30 cellular contexts compared by ENCODE assay signal in the genomic region with DNA sequence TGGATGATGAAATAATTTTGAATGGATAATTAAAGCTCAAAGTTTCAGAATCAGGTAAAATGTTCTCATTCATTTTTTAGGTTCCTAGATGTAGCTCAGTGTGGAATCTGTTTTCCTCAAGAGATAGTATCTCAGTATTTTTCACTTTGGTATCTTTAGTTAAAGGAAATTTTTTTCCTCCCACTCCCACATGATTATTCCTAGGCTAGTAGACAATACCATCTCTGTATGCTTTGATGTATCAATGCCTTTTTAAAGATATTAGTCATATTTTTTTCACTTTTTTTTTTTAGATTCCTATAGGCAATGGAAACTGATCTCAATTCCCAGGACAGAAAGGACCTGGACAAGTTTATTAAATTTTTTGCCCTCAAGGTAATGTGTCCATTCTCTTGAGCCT. TPM values are rescaled to one million over a fixed set of nuclear protein-coding genes. Genes with fewer than 3 reads are reported as not detected.
"Had no signal": no experiment of that assay in that cellular context is flagged by ENCODE, and none has a peak within 500 bp of the region (broad histone marks: within the 10 kb centered on the region; RNA-seq: fewer than 3 reads in every experiment).

No MANE protein-coding gene starts in this region.

- ATAC-seq: activated T-cell treated with anti-CD3 and anti-CD28 coated beads, Interleukin-2, amount 50 U/mL, for 72 hours; WTC11 had no signal

- H3K4me1 Mint-ChIP-seq: WTC11 had no signal

- H3K27ac ChIP-seq: ascending aorta, coronary artery, epithelial cell of prostate, esophagus squamous epithelium, VCaP had no signal

- H3K9me3 ChIP-seq: ascending aorta, esophagus squamous epithelium had no signal

- H3K27ac Mint-ChIP-seq: activated CD4-positive, alpha-beta memory T cell treated with anti-CD3 and anti-CD28 coated beads, Interleukin-2, amount 10 ng/mL, durations not matched to agents 7 days and 5 days; activated CD4-positive, alpha-beta T cell treated with anti-CD3 and anti-CD28 coated beads, Interleukin-2, amount 10 ng/mL, durations not matched to agents 7 days and 5 days; activated naive CD4-positive, alpha-beta T cell treated with anti-CD3 and anti-CD28 coated beads, Interleukin-2, amount 10 ng/mL, durations not matched to agents 7 days and 5 days; activated naive CD8-positive, alpha-beta T cell treated with anti-CD3 and anti-CD28 coated beads, Interleukin-2, amount 10 ng/mL, durations not matched to agents 7 days and 5 days; brain; WTC11 had no signal

- H3K27me3 ChIP-seq: ascending aorta, esophagus squamous epithelium had no signal

- DNase-seq: activated CD4-positive, alpha-beta memory T cell treated with anti-CD3 and anti-CD28 coated beads, Interleukin-2, amount 10 ng/mL, durations not matched to agents 7 days and 5 days; activated CD4-positive, alpha-beta T cell treated with anti-CD3 and anti-CD28 coated beads for 1 hour; activated CD4-positive, alpha-beta T cell treated with anti-CD3 and anti-CD28 coated beads for 4 hours; activated CD4-positive, alpha-beta T cell treated with anti-CD3 and anti-CD28 coated beads, Interleukin-2, amount 10 ng/mL, durations not matched to agents 7 days and 5 days; activated CD4-positive, alpha-beta T cell treated with anti-CD3 and anti-CD28 coated beads, Interleukin-2, amount 50 U/mL, for 4 hours; activated CD8-positive, alpha-beta memory T cell treated with anti-CD3 and anti-CD28 coated beads, Interleukin-2, amount 50 U/mL, for 48 hours; activated gamma-delta T cell; activated naive CD4-positive, alpha-beta T cell; activated naive CD4-positive, alpha-beta T cell treated with anti-CD3 and anti-CD28 coated beads, Interleukin-2, amount 10 ng/mL, durations not matched to agents 7 days and 5 days; activated naive CD8-positive, alpha-beta T cell treated with anti-CD3 and anti-CD28 coated beads, Interleukin-2, amount 10 ng/mL, durations not matched to agents 7 days and 5 days; activated T-cell treated with anti-CD3 and anti-CD28 coated beads for 4 hours; activated T-cell treated with anti-CD3 and anti-CD28 coated beads, Interleukin-2, amount 50 U/mL, for 24 hours; activated T-cell treated with anti-CD3 and anti-CD28 coated beads, Interleukin-2, amount 50 U/mL, for 72 hours; dermis blood vessel endothelial cell; effector CD8-positive, alpha-beta T cell; esophagus squamous epithelium; head of caudate nucleus; T-helper 1 cell; T-helper 2 cell had no signal

- FAIRE-seq: bronchial epithelial cell, endometrium, endothelial cell of umbilical vein, frontal cortex had no signal

- H3K9me3 Mint-ChIP-seq: activated T-cell treated with anti-CD3 and anti-CD28 coated beads, Interleukin-2, amount 50 U/mL, for 24 hours; activated T-cell treated with anti-CD3 and anti-CD28 coated beads, Interleukin-2, amount 50 U/mL, for 72 hours; brain; central memory CD8-positive, alpha-beta T cell had no signal

- H3K27me3 Mint-ChIP-seq: activated CD4-positive, alpha-beta memory T cell treated with anti-CD3 and anti-CD28 coated beads, Interleukin-2, amount 10 ng/mL, durations not matched to agents 7 days and 5 days; activated CD4-positive, alpha-beta T cell treated with anti-CD3 and anti-CD28 coated beads, Interleukin-2, amount 10 ng/mL, durations not matched to agents 7 days and 5 days; activated naive CD4-positive, alpha-beta T cell treated with anti-CD3 and anti-CD28 coated beads, Interleukin-2, amount 10 ng/mL, durations not matched to agents 7 days and 5 days; activated naive CD8-positive, alpha-beta T cell treated with anti-CD3 and anti-CD28 coated beads, Interleukin-2, amount 10 ng/mL, durations not matched to agents 7 days and 5 days; activated T-cell treated with anti-CD3 and anti-CD28 coated beads, Interleukin-2, amount 50 U/mL, for 24 hours; brain; central memory CD8-positive, alpha-beta T cell had no signal

- H3K4me3 Mint-ChIP-seq: activated CD4-positive, alpha-beta memory T cell treated with anti-CD3 and anti-CD28 coated beads, Interleukin-2, amount 10 ng/mL, durations not matched to agents 7 days and 5 days; activated CD4-positive, alpha-beta T cell treated with anti-CD3 and anti-CD28 coated beads, Interleukin-2, amount 10 ng/mL, durations not matched to agents 7 days and 5 days; activated naive CD4-positive, alpha-beta T cell treated with anti-CD3 and anti-CD28 coated beads, Interleukin-2, amount 10 ng/mL, durations not matched to agents 7 days and 5 days; activated naive CD8-positive, alpha-beta T cell treated with anti-CD3 and anti-CD28 coated beads, Interleukin-2, amount 10 ng/mL, durations not matched to agents 7 days and 5 days; activated T-cell treated with anti-CD3 and anti-CD28 coated beads, Interleukin-2, amount 50 U/mL, for 24 hours; activated T-cell treated with anti-CD3 and anti-CD28 coated beads, Interleukin-2, amount 50 U/mL, for 72 hours; brain; central memory CD8-positive, alpha-beta T cell; WTC11 had no signal

- H3K4me3 ChIP-seq: ascending aorta, coronary artery, esophagus squamous epithelium had no signal

RNA-seq across cellular contexts. Expression of a gene that starts 27.0 kb away (rescaled TPM):
- total RNA-seq: ascending aorta had no signal
